Comparison of ENCODE assay signal across 13 cellular contexts in genomic region chr12:104583311-104583710, GRCh38.
DNase-seq lines count a peak whose midpoint lies in the region; ATAC-seq lines count a peak whose summit lies in the region.
"Had no signal": no experiment of that assay in that cellular context is flagged by ENCODE, and none has a peak within 500 bp of the region (broad histone marks: within the 10 kb centered on the region; RNA-seq: fewer than 3 reads in every experiment).

No MANE protein-coding gene starts in this region.

- ATAC-seq in GM18868 (IDR thresholded peaks at IDR 0.05; ENCODE audit: unreplicated experiment), result peak; percentile 53
- ATAC-seq in GM21529 (IDR thresholded peaks at IDR 0.05; ENCODE audit: unreplicated experiment), result peak; percentile 48
- ATAC-seq in HG03354 (IDR thresholded peaks at IDR 0.05; ENCODE audit: poor library complexity, severe bottlenecking, unreplicated experiment), result peak; percentile 55
- ATAC-seq in natural killer cell treated with Interleukin-12 subunit alpha and Interleukin-12 subunit beta and Interleukin-15 and Interleukin-18, amount 100 ng/mL, for 72 hours, result peak; percentile 72 to 76
- ATAC-seq: HepG2, left lobe of liver had no signal

- peak overlapping the region; percentile 25 to 84 for H3K27ac Mint-ChIP-seq in natural killer cell treated with Interleukin-12 subunit alpha and Interleukin-12 subunit beta and Interleukin-15 and Interleukin-18, amount 100 ng/mL, for 72 hours
- H3K27ac Mint-ChIP-seq: HFFc6 had no signal

- peaks cover 74 to 77% of the 10 kb centered on the region in 2 donors for H3K4me1 Mint-ChIP-seq in natural killer cell treated with Interleukin-12 subunit alpha and Interleukin-12 subunit beta and Interleukin-15 and Interleukin-18, amount 100 ng/mL, for 72 hours (ENCODE audit: low read depth in 2 of 2)

- H3K36me3 Mint-ChIP-seq in natural killer cell treated with Interleukin-12 subunit alpha and Interleukin-12 subunit beta and Interleukin-15 and Interleukin-18, amount 100 ng/mL, for 72 hours, result no peaks in the 10 kb centered on the region

- H3K27me3 Mint-ChIP-seq in natural killer cell treated with Interleukin-12 subunit alpha and Interleukin-12 subunit beta and Interleukin-15 and Interleukin-18, amount 100 ng/mL, for 72 hours, result no peaks in the 10 kb centered on the region

- H3K4me3 Mint-ChIP-seq in natural killer cell treated with Interleukin-12 subunit alpha and Interleukin-12 subunit beta and Interleukin-15 and Interleukin-18, amount 100 ng/mL, for 72 hours, result peak overlapping the region; percentile 23
- H3K4me3 Mint-ChIP-seq: HFFc6 had no signal

- H3K9me3 Mint-ChIP-seq in natural killer cell treated with Interleukin-12 subunit alpha and Interleukin-12 subunit beta and Interleukin-15 and Interleukin-18, amount 100 ng/mL, for 72 hours, result no peaks in the 10 kb centered on the region
- H3K9me3 Mint-ChIP-seq: HFFc6 had no signal

- intact Hi-C loops in cardiac septum (cut with DNase I), result no loop called here

- no peak for DNase-seq in natural killer cell treated with Interleukin-12 subunit alpha and Interleukin-12 subunit beta and Interleukin-15 and Interleukin-18, amount 100 ng/mL, for 72 hours (ENCODE audit: low spot score)
- DNase-seq in cardiac septum (ENCODE audit: low spot score) (no peak), DMS53 (lab: John Stamatoyannopoulos, UW) (no peak)
- DNase-seq in activated CD4-positive, alpha-beta T cell treated with anti-CD3 and anti-CD28 coated beads, Interleukin-2, amount 50 U/mL, for 48 hours, result no peak
- DNase-seq: amygdala, glutamatergic neuron, HFFc6, NCI-H1694 treated with DMSO at 0.1 percent for 48 hours had no signal
